Comparison of ENCODE assay signal across 9 cellular contexts in genomic region chr10:23186178-23186577, GRCh38. TPM values are rescaled to one million over a fixed set of nuclear protein-coding genes. Genes with fewer than 3 reads are reported as not detected.
"Had no signal": no experiment of that assay in that cellular context is flagged by ENCODE, and none has a peak within 500 bp of the region (broad histone marks: within the 10 kb centered on the region; RNA-seq: fewer than 3 reads in every experiment).

No MANE protein-coding gene starts in this region.

- H2AFZ ChIP-seq: GM23248 had no signal

- H3K27ac ChIP-seq: GM23248 had no signal

- H3K9ac ChIP-seq: GM23248 had no signal

- FAIRE-seq: H1, H54, HTR-8/SVneo had no signal

- H3K4me3 ChIP-seq: GM23248 had no signal

- H3K36me3 Mint-ChIP-seq: IgD-negative memory B cell had no signal

- H3K27ac Mint-ChIP-seq: H9, IgD-negative memory B cell had no signal

- DNase-seq: GM23248, H9, HCEC 1CT, KBM-7 had no signal

- H3K4me3 Mint-ChIP-seq: H9, IgD-negative memory B cell had no signal

RNA-seq across cellular contexts. Expression of gene PTF1A, which starts 5.9 kb away (rescaled TPM):
- total RNA-seq: GM23248, H1, H9, HT-29 had no signal
- polyA plus RNA-seq: GM23248, H1, IgD-negative memory B cell had no signal
